Comparison of ENCODE assay signal across 22 cellular contexts in genomic region chr10:52814506-52814905, GRCh38.
DNase-seq lines count a peak whose midpoint lies in the region; ATAC-seq, FAIRE-seq and TF ChIP-seq lines count a peak whose summit lies in the region.
"Had no signal": no experiment of that assay in that cellular context is flagged by ENCODE, and none has a peak within 500 bp of the region (broad histone marks: within the 10 kb centered on the region; RNA-seq: fewer than 3 reads in every experiment).

No MANE protein-coding gene starts in this region.

- no peak for TF ChIP-seq CTCF in DOHH2 (IDR thresholded peaks at IDR 0.05; ENCODE audit: low read depth, low read length, poor library complexity, severe bottlenecking)

- no peaks in the 10 kb centered on the region for H3K9me3 ChIP-seq in DOHH2 (ENCODE audit: control insufficient read depth, insufficient read depth, low read length)
- H3K9me3 ChIP-seq in KOPT-K1 (ENCODE audit: insufficient read depth, low read length, poor library complexity, severe bottlenecking), result peaks cover 11% of the 10 kb centered on the region
- H3K9me3 ChIP-seq: left lung, ovary, upper lobe of left lung had no signal

- DNase-seq in GM19239 (ENCODE audit: insufficient read length, low spot score), result peak; percentile 1
- DNase-seq in stimulated activated CD4-positive, alpha-beta T cell treated with anti-CD3 and anti-CD28 coated beads, Interleukin-1b, Interleukin-23, amount 100 ng/mL, for 48 hours, result no peak
- no peak for DNase-seq in AG08395 (ENCODE audit: low spot score)
- DNase-seq: activated CD4-positive, alpha-beta T cell treated with anti-CD3 and anti-CD28 coated beads for 36 hours; activated T-cell treated with anti-CD3 and anti-CD28 coated beads, Interleukin-2, amount 50 U/mL, for 1 hour; caudate nucleus; COR-L47; effector memory CD4-positive, alpha-beta T cell; GF-D8; left lung; NCI-H2107; ovary; T-helper 2 cell; upper lobe of left lung had no signal

- peaks cover 19% of the 10 kb centered on the region for H3K4me1 ChIP-seq in DOHH2 (ENCODE audit: control insufficient read depth, low read length)
- H3K4me1 ChIP-seq: left lung, upper lobe of left lung had no signal

- H3K9me2 ChIP-seq in DOHH2 (replicated peaks; ENCODE audit: control insufficient read depth, low read length), result no peaks in the 10 kb centered on the region

- H3K27me3 ChIP-seq in DOHH2 (ENCODE audit: control insufficient read depth, low read length), result no peaks in the 10 kb centered on the region; the same call in 1 of the 2 replicates
- H3K27me3 ChIP-seq: left lung, ovary, upper lobe of left lung had no signal

- H3K4me2 ChIP-seq in DOHH2 (ENCODE audit: low read length), result peak overlapping the region; percentile 40

- no peaks in the 10 kb centered on the region for H3F3A ChIP-seq in DOHH2 (ENCODE audit: control insufficient read depth, insufficient read depth)

- H3K79me2 ChIP-seq in DOHH2 (ENCODE audit: control insufficient read depth, low read length), result no peaks in the 10 kb centered on the region

- peak; percentile 49 for ATAC-seq in HG02571 (IDR thresholded peaks at IDR 0.05; ENCODE audit: unreplicated experiment)
- ATAC-seq in HG02852 (IDR thresholded peaks at IDR 0.05; ENCODE audit: unreplicated experiment), result no peak
- ATAC-seq in GM18873 (IDR thresholded peaks at IDR 0.05; ENCODE audit: low FRiP score, unreplicated experiment), result no peak
- ATAC-seq: activated CD4-positive, alpha-beta T cell treated with anti-CD3 and anti-CD28 coated beads for 36 hours; left lung; Right ventricle myocardium inferior; stimulated activated memory B cell treated with anti-CD40 and anti-IgM and Interleukin-4, amounts not matched to agents 10 μg/mL and 1 μg/mL and 100 μg/mL, for 72 hours had no signal

- H3K36me3 ChIP-seq in DOHH2 (ENCODE audit: control insufficient read depth, low read length) (no peaks in the 10 kb centered on the region), KOPT-K1 (ENCODE audit: insufficient read depth, low read length) (no peaks in the 10 kb centered on the region)
- H3K36me3 ChIP-seq: left lung, ovary, upper lobe of left lung had no signal

- H4K20me1 ChIP-seq in DOHH2 (ENCODE audit: control insufficient read depth, insufficient read depth, low read depth, low read length), result no peaks in the 10 kb centered on the region

- H3K27ac ChIP-seq in DOHH2 (ENCODE audit: low read depth, low read length) (no peak overlapping the region), KOPT-K1 (ENCODE audit: low read depth, low read length, poor library complexity, severe bottlenecking) (peak overlapping the region; percentile 66)
- H3K27ac ChIP-seq: left lung, ovary, upper lobe of left lung had no signal

- no peak for FAIRE-seq in GM19239 (lab: Jason Lieb, UNC)
- FAIRE-seq: H54 had no signal

- H3K4me3 ChIP-seq in DOHH2 (ENCODE audit: low read length), result peak overlapping the region; percentile 23
- H3K4me3 ChIP-seq: left lung, ovary, upper lobe of left lung had no signal
